9 cellular contexts compared by ENCODE assay signal in the genomic region with DNA sequence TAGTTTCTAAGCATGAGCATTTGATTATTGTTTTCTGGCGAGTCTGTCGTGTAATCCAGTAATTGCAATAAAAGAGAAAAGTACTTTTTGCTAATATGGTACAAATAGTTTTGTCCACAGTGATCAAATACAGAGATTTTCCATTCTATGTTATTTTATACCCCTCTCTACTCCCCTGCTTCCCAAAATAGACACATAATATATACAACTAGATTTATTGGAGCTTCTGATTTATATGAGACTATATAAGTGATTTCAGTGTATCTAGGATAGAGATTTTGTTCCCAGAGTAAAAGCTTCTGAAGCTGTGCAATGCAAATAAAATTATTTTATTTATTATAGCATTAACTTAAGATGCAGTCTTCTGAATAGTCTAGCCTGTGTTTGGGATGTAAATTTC.
"Had no signal": no experiment of that assay in that cellular context is flagged by ENCODE, and none has a peak within 500 bp of the region (broad histone marks: within the 10 kb centered on the region; RNA-seq: fewer than 3 reads in every experiment).

No MANE protein-coding gene starts in this region.

- ATAC-seq: HCT116, HepG2 had no signal

- H3K9me3 ChIP-seq: HAP-1 had no signal

- H2AFZ ChIP-seq: GM23248 had no signal

- H3K4me3 ChIP-seq: GM23248, HAP-1 had no signal

- H3K36me3 ChIP-seq: HAP-1 had no signal

- H3K4me1 ChIP-seq: HAP-1 had no signal

- H3K9ac ChIP-seq: GM23248 had no signal

- DNase-seq: GM23248, GOT3, H7, HFFc6, KBM-7 had no signal

- H3K27ac ChIP-seq: GM23248, HL-60 had no signal
